In the genomic region with DNA sequence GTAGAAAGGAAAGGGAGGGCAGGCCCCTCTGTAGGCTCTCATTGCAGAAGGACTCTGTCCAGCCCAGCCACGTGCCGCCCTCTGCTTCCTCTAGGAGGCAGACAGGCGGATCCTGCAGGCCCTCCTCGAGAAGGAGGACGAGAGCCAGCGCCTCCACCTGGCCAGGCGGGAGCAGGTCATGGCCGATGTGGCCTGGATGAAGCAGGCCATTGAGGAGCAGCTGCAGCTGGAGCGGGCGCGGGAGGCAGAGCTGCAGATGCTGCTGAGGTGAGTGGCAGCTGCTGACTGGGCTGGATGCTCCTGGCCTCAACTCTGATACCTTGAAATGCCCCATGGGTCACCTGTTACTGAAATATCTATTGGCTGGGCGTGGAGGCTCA, we compare ENCODE assay signal across 1 cellular context.
TF ChIP-seq lines count a peak whose summit lies in the region.

No MANE protein-coding gene starts in this region.

TF ChIP-seq in H1, 55 proteins besides CTCF, POLR2A, EP300 and RAD21 (continued from another document):
- TF ChIP-seq CHD2 (IDR thresholded peaks at IDR 0.05; ENCODE audit: low read length) (no peak), BCL11A (IDR thresholded peaks at IDR 0.05; ENCODE audit: low read depth in 2 of 2, low read length in 2 of 2) (no peak), TAF7 (optimal IDR thresholded peaks at IDR 0.05; ENCODE audit: borderline replicate concordance, low read depth, low read length) (peak; percentile 81), GABPA (IDR thresholded peaks at IDR 0.05; ENCODE audit: borderline replicate concordance, insufficient read depth, low read length) (peak; percentile 49; the same call in 1 of the 2 replicates), YY1 (IDR thresholded peaks at IDR 0.05; ENCODE audit: low read depth, low read length) (peak; percentile 80), HDAC6 (IDR thresholded peaks at IDR 0.05; ENCODE audit: low read depth, low read length) (no peak), RBBP5 (IDR thresholded peaks at IDR 0.05; ENCODE audit: borderline replicate concordance, low read depth, low read length) (no peak), SP2 (IDR thresholded peaks at IDR 0.05; ENCODE audit: low read length) (no peak), KDM1A (IDR thresholded peaks at IDR 0.05; ENCODE audit: borderline replicate concordance, low read length) (peak; percentile 74; the same call in 1 of the 2 replicates), CEBPB (IDR thresholded peaks at IDR 0.05; ENCODE audit: low read depth, low read length) (no peak), CREB1 (IDR thresholded peaks at IDR 0.05) (peak; percentile 58), TCF12 (IDR thresholded peaks at IDR 0.05; ENCODE audit: low read depth, low read length) (0 out of 2 replicates have a peak, but pooled peaks have one; percentile 47), KDM4A (IDR thresholded peaks at IDR 0.05; ENCODE audit: low read depth, low read length, severe bottlenecking) (no peak), NANOG (IDR thresholded peaks at IDR 0.05; ENCODE audit: insufficient read depth, low read depth, low read length, poor library complexity, severe bottlenecking) (no peak), RXRA (IDR thresholded peaks at IDR 0.05; ENCODE audit: insufficient read depth, low read depth, low read length) (no peak)
- TF ChIP-seq, protein P1, sequence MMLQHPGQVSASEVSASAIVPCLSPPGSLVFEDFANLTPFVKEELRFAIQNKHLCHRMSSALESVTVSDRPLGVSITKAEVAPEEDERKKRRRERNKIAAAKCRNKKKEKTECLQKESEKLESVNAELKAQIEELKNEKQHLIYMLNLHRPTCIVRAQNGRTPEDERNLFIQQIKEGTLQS (IDR thresholded peaks at IDR 0.05; ENCODE audit: insufficient read depth, low read depth, low read length) = peak; percentile 69; the same call in 1 of the 2 replicates
- TF ChIP-seq, protein P2, sequence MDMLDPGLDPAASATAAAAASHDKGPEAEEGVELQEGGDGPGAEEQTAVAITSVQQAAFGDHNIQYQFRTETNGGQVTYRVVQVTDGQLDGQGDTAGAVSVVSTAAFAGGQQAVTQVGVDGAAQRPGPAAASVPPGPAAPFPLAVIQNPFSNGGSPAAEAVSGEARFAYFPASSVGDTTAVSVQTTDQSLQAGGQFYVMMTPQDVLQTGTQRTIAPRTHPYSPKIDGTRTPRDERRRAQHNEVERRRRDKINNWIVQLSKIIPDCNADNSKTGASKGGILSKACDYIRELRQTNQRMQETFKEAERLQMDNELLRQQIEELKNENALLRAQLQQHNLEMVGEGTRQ (IDR thresholded peaks at IDR 0.05; ENCODE audit: low read length) = peak; percentile 72
- TF ChIP-seq, protein P3, sequence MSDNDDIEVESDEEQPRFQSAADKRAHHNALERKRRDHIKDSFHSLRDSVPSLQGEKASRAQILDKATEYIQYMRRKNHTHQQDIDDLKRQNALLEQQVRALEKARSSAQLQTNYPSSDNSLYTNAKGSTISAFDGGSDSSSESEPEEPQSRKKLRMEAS (IDR thresholded peaks at IDR 0.05) = peak; percentile 97
- TF ChIP-seq, protein P4, sequence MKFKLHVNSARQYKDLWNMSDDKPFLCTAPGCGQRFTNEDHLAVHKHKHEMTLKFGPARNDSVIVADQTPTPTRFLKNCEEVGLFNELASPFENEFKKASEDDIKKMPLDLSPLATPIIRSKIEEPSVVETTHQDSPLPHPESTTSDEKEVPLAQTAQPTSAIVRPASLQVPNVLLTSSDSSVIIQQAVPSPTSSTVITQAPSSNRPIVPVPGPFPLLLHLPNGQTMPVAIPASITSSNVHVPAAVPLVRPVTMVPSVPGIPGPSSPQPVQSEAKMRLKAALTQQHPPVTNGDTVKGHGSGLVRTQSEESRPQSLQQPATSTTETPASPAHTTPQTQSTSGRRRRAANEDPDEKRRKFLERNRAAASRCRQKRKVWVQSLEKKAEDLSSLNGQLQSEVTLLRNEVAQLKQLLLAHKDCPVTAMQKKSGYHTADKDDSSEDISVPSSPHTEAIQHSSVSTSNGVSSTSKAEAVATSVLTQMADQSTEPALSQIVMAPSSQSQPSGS (IDR thresholded peaks at IDR 0.05; ENCODE audit: low read length) = no peak
- TF ChIP-seq, protein P5, sequence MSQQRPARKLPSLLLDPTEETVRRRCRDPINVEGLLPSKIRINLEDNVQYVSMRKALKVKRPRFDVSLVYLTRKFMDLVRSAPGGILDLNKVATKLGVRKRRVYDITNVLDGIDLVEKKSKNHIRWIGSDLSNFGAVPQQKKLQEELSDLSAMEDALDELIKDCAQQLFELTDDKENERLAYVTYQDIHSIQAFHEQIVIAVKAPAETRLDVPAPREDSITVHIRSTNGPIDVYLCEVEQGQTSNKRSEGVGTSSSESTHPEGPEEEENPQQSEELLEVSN (IDR thresholded peaks at IDR 0.05) = peak; percentile 75; the same call in 1 of the 2 replicates
